8 cellular contexts compared by ENCODE assay signal in the genomic region with DNA sequence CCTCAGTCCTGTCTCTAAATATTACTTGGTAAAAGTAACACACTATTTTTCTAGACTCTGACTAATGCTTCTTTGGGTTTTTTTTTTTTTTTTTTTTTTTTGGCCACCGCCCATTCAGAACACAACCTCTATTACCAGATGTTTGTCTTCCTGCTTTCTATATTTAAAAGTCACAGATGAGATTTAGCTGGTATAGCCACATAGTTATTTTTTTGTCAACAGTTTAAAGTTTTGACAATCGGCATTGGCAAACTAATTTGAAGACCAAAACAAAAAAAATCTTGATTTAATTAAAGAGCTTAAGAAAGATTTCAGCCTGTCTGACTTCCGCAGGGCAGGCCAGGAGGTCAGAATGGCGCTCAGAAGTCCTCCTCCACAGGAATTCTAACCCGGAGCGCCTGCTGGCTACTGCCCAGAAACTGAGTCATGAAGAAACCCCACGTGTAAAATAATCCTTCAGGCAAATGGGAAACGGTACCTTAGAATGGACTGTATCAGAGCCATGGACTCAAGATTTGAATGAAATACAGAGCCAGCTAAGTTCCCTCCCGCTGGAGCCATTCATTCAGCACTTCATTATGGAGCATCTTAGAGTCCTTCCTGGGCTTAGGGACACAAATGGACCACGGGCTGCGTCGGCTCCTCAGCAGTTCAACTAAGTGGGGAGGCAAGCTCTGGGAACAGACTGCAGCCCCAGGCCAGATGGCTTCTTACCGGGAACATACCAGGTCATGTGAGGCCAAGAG. TPM values are rescaled to one million over a fixed set of nuclear protein-coding genes. Genes with fewer than 3 reads are reported as not detected.
DNase-seq lines count a peak whose midpoint lies in the region; ATAC-seq and TF ChIP-seq lines count a peak whose summit lies in the region.

No MANE protein-coding gene starts in this region.

- peak overlapping the region; percentile 78 for H3K4me3 Mint-ChIP-seq in HFFc6

- 51 to 77% (median 68%) methylated on average over 13 of the region's 13 CpGs for WGBS in spleen, 5 donors

- BruUV-seq in OCI-LY7 (replicated peaks; lab: Mats Ljungman, UMichigan): no TSS peak

- POLR2A ChIA-PET in OCI-LY7 (lab: Charles Lee): interaction anchor here (0.7 to 1.1 kb wide), 3 partner anchors 14 to 738 kb away, joined by 5 to 9 read pairs (median 8); no protein-coding TSS in a partner anchor

- no peak overlapping the region for H3K4me2 ChIP-seq in OCI-LY7 (ENCODE audit: low read length)

- TF ChIP-seq CTCF in HFFc6 (IDR thresholded peaks at IDR 0.05) (no peak), astrocyte of the spinal cord (IDR thresholded peaks at IDR 0.05; ENCODE audit: low read depth, low read length) (no peak), spleen (IDR thresholded peaks at IDR 0.05 in 8 of 11, conservative IDR thresholded peaks at IDR 0.05 in 3 of 11) (no peak), OCI-LY7 (conservative IDR thresholded peaks at IDR 0.05; ENCODE audit: low read length) (no peak)

- no peaks in the 10 kb centered on the region for H3K9me2 ChIP-seq in OCI-LY7 (ENCODE audit: insufficient read depth, low read length)

- in situ Hi-C loops in astrocyte of the spinal cord (cut with HindIII; ENCODE audit: low sequenced_read_pairs): no loop called here

- no peaks in the 10 kb centered on the region for H4K20me1 ChIP-seq in OCI-LY7 (ENCODE audit: insufficient read depth, low read length)

- intact Hi-C loops in spleen (cut with DNase I; ENCODE audit: low total_unique reads) (no loop called here), OCI-LY7 (cut with micrococcal nuclease; ENCODE audit: unreplicated experiment) (loop anchor here (10.0 kb wide), 1 partner anchor 75 kb away; no protein-coding TSS in a partner anchor)

- H3K36me3 ChIP-seq in spleen (no peaks in the 10 kb centered on the region), OCI-LY7 (ENCODE audit: insufficient read depth, low read length) (no peaks in the 10 kb centered on the region)

- H3K27ac Mint-ChIP-seq in HFFc6: peak overlapping the region; percentile 91

- no peaks in the 10 kb centered on the region for H3K27me3 ChIP-seq in spleen (replicated peaks in 1 of 7)

- H3K79me2 ChIP-seq in OCI-LY7 (ENCODE audit: insufficient read depth, low read depth, low read length): no peaks in the 10 kb centered on the region

- CTCF ChIA-PET in OCI-LY7 (lab: Charles Lee; ENCODE audit: unreplicated experiment): no interaction called here

- H3K27ac ChIP-seq in spleen: peak overlapping the region in 7 of 8 donors; percentile 48 to 74 (median 58)
- H3K27ac ChIP-seq in OCI-LY7 (ENCODE audit: low read depth, low read length, poor library complexity, severe bottlenecking): no peak overlapping the region

- H3K9me3 ChIP-seq in spleen (no peaks in the 10 kb centered on the region), OCI-LY7 (ENCODE audit: low read length) (no peaks in the 10 kb centered on the region)

- H3K4me1 ChIP-seq in spleen (peaks cover 0 to 30% (median 5%) of the 10 kb centered on the region in 6 donors), OCI-LY7 (ENCODE audit: insufficient read depth, low read length, poor library complexity, severe bottlenecking) (no peaks in the 10 kb centered on the region)

- no peaks in the 10 kb centered on the region for H3K36me3 Mint-ChIP-seq in HFFc6 (ENCODE audit: low read depth)

- peaks cover 46% of the 10 kb centered on the region for H3K4me1 Mint-ChIP-seq in HFFc6 (ENCODE audit: low read depth)

- DNase-seq in HFFc6 (peak; percentile 94), astrocyte of the spinal cord (ENCODE audit: low read depth, low spot score) (peak; percentile 99), iPS-NIHi11 (ENCODE audit: low spot score) (peak; percentile 41), spleen (no peak), CD1c-positive myeloid dendritic cell (ENCODE audit: extremely low spot score) (no peak), OCI-LY7 (ENCODE audit: low spot score) (no peak)
- no peak for DNase-seq in activated CD4-positive, CD25-positive, alpha-beta regulatory T cell (lab: John Stamatoyannopoulos, UW)

- H3K9me3 Mint-ChIP-seq in HFFc6: no peaks in the 10 kb centered on the region

- H3K27me3 Mint-ChIP-seq in HFFc6 (ENCODE audit: insufficient read depth): no peaks in the 10 kb centered on the region; the same call in none of the 2 replicates

- H3K4me3 ChIP-seq in astrocyte of the spinal cord (ENCODE audit: low read depth, low read length): no peak overlapping the region
- H3K4me3 ChIP-seq in spleen: no peak overlapping the region
- no peak overlapping the region for H3K4me3 ChIP-seq in OCI-LY7 (ENCODE audit: low read depth, low read length, poor library complexity, severe bottlenecking)

- no peak overlapping the region; the same call in 1 of the 2 replicates for H2AFZ ChIP-seq in OCI-LY7 (ENCODE audit: low read length)

- no peak for TF ChIP-seq POLR2A in spleen (IDR thresholded peaks at IDR 0.05)

- ATAC-seq in GM19324 (IDR thresholded peaks at IDR 0.05; ENCODE audit: low FRiP score, unreplicated experiment): no peak

RNA-seq across cellular contexts. Expression of a gene that starts 55.6 kb away (rescaled TPM):
- total RNA-seq in HFFc6 (2021; fragmentation: NEBNext Ultra II Directional; extraction: Animal tissue kit (Norgen Biotek cat#: 25700)): 1 to 10 TPM; 2.3 to 3.1 (median 2.9) TPM
- total RNA-seq in spleen (10 to 100 TPM in 1 of 7 donors, 1 to 10 TPM in 6; 3.8 to 10.5 (median 6.2) TPM), OCI-LY7 (2022) (5.0 and 7.0 TPM in 2 replicates)
- 1 to 10 TPM; 1.9 to 2.4 (median 2.2) TPM for polyA plus RNA-seq in spleen
- total RNA-seq in OCI-LY7 (2014; rRNA removed; shearing (Covaris generic)): 2.9 and 3.6 TPM in 2 replicates

Comparison
In these comparisons a context has a peak if more than half of its experiments do, and no peak if none do; other contexts are left out.
1. DNase-seq: peak in HFFc6 (single experiment), astrocyte of the spinal cord (single experiment) and iPS-NIHi11 (single experiment); none in spleen (single experiment), activated CD4-positive, CD25-positive, alpha-beta regulatory T cell (0 of 4), CD1c-positive myeloid dendritic cell (single experiment) and OCI-LY7 (single experiment).